Comparison of ENCODE assay signal across 1 cellular context in the genomic region with DNA sequence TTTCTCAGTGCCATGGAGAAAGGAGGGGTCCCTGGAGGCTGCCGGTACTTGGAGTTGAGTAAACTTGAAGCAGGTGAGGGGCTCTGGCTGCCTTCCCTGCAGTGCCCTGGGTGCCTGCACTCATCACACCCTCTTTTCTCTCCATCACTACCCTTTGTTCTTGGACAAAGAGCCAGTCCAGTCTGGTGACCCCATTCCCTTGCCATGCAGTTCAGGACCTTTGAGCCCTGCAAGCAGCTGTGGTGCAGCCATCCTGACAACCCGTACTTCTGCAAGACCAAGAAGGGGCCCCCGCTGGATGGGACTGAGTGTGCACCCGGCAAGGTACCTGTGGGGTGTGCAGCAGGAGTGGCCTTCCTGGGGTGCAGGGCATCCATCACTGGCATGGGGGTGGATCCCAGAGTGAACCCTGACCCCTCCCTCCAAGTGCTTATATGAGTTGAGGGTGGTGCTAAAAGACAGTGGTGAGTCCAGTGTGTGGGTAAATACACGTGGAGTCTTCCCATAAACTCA.
A peak's percentile ranks its signal among the peaks of the same experiment; 100 is the strongest.
TF ChIP-seq lines count a peak whose summit lies in the region.

No MANE protein-coding gene starts in this region.

TF ChIP-seq in HepG2, 621 proteins besides CTCF, POLR2A, EP300 and RAD21 (continued from another document):
- TF ChIP-seq, protein P1, sequence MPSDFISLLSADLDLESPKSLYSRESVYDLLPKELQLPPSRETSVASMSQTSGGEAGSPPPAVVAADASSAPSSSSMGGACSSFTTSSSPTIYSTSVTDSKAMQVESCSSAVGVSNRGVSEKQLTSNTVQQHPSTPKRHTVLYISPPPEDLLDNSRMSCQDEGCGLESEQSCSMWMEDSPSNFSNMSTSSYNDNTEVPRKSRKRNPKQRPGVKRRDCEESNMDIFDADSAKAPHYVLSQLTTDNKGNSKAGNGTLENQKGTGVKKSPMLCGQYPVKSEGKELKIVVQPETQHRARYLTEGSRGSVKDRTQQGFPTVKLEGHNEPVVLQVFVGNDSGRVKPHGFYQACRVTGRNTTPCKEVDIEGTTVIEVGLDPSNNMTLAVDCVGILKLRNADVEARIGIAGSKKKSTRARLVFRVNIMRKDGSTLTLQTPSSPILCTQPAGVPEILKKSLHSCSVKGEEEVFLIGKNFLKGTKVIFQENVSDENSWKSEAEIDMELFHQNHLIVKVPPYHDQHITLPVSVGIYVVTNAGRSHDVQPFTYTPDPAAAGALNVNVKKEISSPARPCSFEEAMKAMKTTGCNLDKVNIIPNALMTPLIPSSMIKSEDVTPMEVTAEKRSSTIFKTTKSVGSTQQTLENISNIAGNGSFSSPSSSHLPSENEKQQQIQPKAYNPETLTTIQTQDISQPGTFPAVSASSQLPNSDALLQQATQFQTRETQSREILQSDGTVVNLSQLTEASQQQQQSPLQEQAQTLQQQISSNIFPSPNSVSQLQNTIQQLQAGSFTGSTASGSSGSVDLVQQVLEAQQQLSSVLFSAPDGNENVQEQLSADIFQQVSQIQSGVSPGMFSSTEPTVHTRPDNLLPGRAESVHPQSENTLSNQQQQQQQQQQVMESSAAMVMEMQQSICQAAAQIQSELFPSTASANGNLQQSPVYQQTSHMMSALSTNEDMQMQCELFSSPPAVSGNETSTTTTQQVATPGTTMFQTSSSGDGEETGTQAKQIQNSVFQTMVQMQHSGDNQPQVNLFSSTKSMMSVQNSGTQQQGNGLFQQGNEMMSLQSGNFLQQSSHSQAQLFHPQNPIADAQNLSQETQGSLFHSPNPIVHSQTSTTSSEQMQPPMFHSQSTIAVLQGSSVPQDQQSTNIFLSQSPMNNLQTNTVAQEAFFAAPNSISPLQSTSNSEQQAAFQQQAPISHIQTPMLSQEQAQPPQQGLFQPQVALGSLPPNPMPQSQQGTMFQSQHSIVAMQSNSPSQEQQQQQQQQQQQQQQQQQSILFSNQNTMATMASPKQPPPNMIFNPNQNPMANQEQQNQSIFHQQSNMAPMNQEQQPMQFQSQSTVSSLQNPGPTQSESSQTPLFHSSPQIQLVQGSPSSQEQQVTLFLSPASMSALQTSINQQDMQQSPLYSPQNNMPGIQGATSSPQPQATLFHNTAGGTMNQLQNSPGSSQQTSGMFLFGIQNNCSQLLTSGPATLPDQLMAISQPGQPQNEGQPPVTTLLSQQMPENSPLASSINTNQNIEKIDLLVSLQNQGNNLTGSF (CRISPR knock-in tag; IDR thresholded peaks at IDR 0.05) = no peak
- TF ChIP-seq AGO1 (IDR thresholded peaks at IDR 0.05; ENCODE audit: low read depth, low read length, poor library complexity, severe bottlenecking) (no peak), JUN (CRISPR knock-in tag; IDR thresholded peaks at IDR 0.05) (no peak), HNF4A (CRISPR knock-in tag; IDR thresholded peaks at IDR 0.05) (peak; percentile 74), KMT2A (CRISPR knock-in tag; IDR thresholded peaks at IDR 0.05) (no peak), POLR2AphosphoS5 (IDR thresholded peaks at IDR 0.05; ENCODE audit: low read depth, low read length) (no peak), ZNF552 (CRISPR knock-in tag; IDR thresholded peaks at IDR 0.05; ENCODE audit: borderline replicate concordance) (no peak), SIN3A (IDR thresholded peaks at IDR 0.05; ENCODE audit: borderline replicate concordance, low read depth, low read length) (no peak), ZNF644 (CRISPR knock-in tag; IDR thresholded peaks at IDR 0.05; ENCODE audit: low read depth) (0 out of 2 replicates have a peak, but pooled peaks have one; percentile 25), ZNF772 (CRISPR knock-in tag; IDR thresholded peaks at IDR 0.05) (no peak)
- TF ChIP-seq, protein P2, sequence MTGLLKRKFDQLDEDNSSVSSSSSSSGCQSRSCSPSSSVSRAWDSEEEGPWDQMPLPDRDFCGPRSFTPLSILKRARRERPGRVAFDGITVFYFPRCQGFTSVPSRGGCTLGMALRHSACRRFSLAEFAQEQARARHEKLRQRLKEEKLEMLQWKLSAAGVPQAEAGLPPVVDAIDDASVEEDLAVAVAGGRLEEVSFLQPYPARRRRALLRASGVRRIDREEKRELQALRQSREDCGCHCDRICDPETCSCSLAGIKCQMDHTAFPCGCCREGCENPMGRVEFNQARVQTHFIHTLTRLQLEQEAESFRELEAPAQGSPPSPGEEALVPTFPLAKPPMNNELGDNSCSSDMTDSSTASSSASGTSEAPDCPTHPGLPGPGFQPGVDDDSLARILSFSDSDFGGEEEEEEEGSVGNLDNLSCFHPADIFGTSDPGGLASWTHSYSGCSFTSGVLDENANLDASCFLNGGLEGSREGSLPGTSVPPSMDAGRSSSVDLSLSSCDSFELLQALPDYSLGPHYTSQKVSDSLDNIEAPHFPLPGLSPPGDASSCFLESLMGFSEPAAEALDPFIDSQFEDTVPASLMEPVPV (CRISPR knock-in tag; IDR thresholded peaks at IDR 0.05) = no peak
- TF ChIP-seq, protein P3, sequence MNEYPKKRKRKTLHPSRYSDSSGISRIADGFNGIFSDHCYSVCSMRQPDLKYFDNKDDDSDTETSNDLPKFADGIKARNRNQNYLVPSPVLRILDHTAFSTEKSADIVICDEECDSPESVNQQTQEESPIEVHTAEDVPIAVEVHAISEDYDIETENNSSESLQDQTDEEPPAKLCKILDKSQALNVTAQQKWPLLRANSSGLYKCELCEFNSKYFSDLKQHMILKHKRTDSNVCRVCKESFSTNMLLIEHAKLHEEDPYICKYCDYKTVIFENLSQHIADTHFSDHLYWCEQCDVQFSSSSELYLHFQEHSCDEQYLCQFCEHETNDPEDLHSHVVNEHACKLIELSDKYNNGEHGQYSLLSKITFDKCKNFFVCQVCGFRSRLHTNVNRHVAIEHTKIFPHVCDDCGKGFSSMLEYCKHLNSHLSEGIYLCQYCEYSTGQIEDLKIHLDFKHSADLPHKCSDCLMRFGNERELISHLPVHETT (CRISPR knock-in tag; conservative IDR thresholded peaks at IDR 0.05) = no peak
- TF ChIP-seq, protein P4, sequence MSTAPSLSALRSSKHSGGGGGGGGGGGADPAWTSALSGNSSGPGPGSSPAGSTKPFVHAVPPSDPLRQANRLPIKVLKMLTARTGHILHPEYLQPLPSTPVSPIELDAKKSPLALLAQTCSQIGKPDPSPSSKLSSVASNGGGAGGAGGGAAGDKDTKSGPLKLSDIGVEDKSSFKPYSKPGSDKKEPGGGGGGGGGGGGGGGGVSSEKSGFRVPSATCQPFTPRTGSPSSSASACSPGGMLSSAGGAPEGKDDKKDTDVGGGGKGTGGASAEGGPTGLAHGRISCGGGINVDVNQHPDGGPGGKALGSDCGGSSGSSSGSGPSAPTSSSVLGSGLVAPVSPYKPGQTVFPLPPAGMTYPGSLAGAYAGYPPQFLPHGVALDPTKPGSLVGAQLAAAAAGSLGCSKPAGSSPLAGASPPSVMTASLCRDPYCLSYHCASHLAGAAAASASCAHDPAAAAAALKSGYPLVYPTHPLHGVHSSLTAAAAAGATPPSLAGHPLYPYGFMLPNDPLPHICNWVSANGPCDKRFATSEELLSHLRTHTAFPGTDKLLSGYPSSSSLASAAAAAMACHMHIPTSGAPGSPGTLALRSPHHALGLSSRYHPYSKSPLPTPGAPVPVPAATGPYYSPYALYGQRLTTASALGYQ (CRISPR knock-in tag; IDR thresholded peaks at IDR 0.05) = no peak
